In genomic region chr9:91560301-91560700, GRCh38 we compare ENCODE assay signal across 24 cellular contexts.
DNase-seq lines count a peak whose midpoint lies in the region; TF ChIP-seq lines count a peak whose summit lies in the region.
"Had no signal": no experiment of that assay in that cellular context is flagged by ENCODE, and none has a peak within 500 bp of the region (broad histone marks: within the 10 kb centered on the region; RNA-seq: fewer than 3 reads in every experiment).

No MANE protein-coding gene starts in this region.

- H3K4me3 Mint-ChIP-seq in mesothelial cell of epicardium, result no peak overlapping the region
- H3K4me3 Mint-ChIP-seq in activated naive CD4-positive, alpha-beta T cell treated with anti-CD3 and anti-CD28 coated beads, Interleukin-2, amount 10 ng/mL, durations not matched to agents 7 days and 5 days, result no peak overlapping the region
- H3K4me3 Mint-ChIP-seq: activated T-helper 1 cell treated with anti-CD3 and anti-CD28 coated beads, Interleukin-12 subunit alpha, Interleukin-12 subunit beta, Interleukin-2, Interleukin-4 antibody, amounts not matched to agents 30 ng/mL and 10 ng/mL and 1 ng/mL, durations not matched to agents 14 hours and 24 hours and 36 hours; memory B cell; naive thymus-derived CD4-positive, alpha-beta T cell had no signal

- intact Hi-C loops in tibial artery (cut with DNase I; ENCODE audit: low total_unique reads), result no loop called here

- H3K4me1 Mint-ChIP-seq in mesothelial cell of epicardium, result peaks cover 15% of the 10 kb centered on the region
- no peaks in the 10 kb centered on the region for H3K4me1 Mint-ChIP-seq in activated naive CD4-positive, alpha-beta T cell treated with anti-CD3 and anti-CD28 coated beads, Interleukin-2, amount 10 ng/mL, durations not matched to agents 7 days and 5 days
- H3K4me1 Mint-ChIP-seq: CD14-positive monocyte; memory B cell; naive thymus-derived CD4-positive, alpha-beta T cell had no signal

- H3K9ac ChIP-seq in adipocyte (ENCODE audit: low read length), result peak overlapping the region; percentile 63

- H3K4me3 ChIP-seq in adipocyte (ENCODE audit: low read length), result peak overlapping the region; percentile 7
- H3K4me3 ChIP-seq in fibroblast of the aortic adventitia (ENCODE audit: low read depth, low read length), result no peak overlapping the region
- no peak overlapping the region for H3K4me3 ChIP-seq in tibial artery
- H3K4me3 ChIP-seq: body of pancreas, right atrium auricular region, upper lobe of right lung had no signal

- peaks cover 3% of the 10 kb centered on the region for H3K9me3 Mint-ChIP-seq in mesothelial cell of epicardium
- H3K9me3 Mint-ChIP-seq in activated naive CD4-positive, alpha-beta T cell treated with anti-CD3 and anti-CD28 coated beads, Interleukin-2, amount 10 ng/mL, durations not matched to agents 7 days and 5 days, result no peaks in the 10 kb centered on the region
- H3K9me3 Mint-ChIP-seq: activated naive CD4-positive, alpha-beta T cell treated with anti-CD3 and anti-CD28 coated beads, Interleukin-2, amount 50 U/mL, for 72 hours; activated T-helper 1 cell treated with anti-CD3 and anti-CD28 coated beads, Interleukin-12 subunit alpha, Interleukin-12 subunit beta, Interleukin-2, Interleukin-4 antibody, amounts not matched to agents 30 ng/mL and 10 ng/mL and 1 ng/mL, durations not matched to agents 14 hours and 24 hours and 36 hours; memory B cell had no signal

- no peaks in the 10 kb centered on the region for H3K36me3 ChIP-seq in adipocyte (ENCODE audit: control insufficient read depth, insufficient read depth, low read length, severe bottlenecking)
- no peaks in the 10 kb centered on the region for H3K36me3 ChIP-seq in tibial artery
- H3K36me3 ChIP-seq: right atrium auricular region, upper lobe of right lung, WERI-Rb-1 had no signal

- no peaks in the 10 kb centered on the region for H3K36me3 Mint-ChIP-seq in mesothelial cell of epicardium
- H3K36me3 Mint-ChIP-seq in activated naive CD4-positive, alpha-beta T cell treated with anti-CD3 and anti-CD28 coated beads, Interleukin-2, amount 10 ng/mL, durations not matched to agents 7 days and 5 days, result no peaks in the 10 kb centered on the region
- H3K36me3 Mint-ChIP-seq: activated naive CD4-positive, alpha-beta T cell treated with anti-CD3 and anti-CD28 coated beads, Interleukin-2, amount 50 U/mL, for 72 hours; CD14-positive monocyte; memory B cell; naive thymus-derived CD4-positive, alpha-beta T cell had no signal

- H3K27me3 ChIP-seq in adipocyte (replicated peaks; ENCODE audit: control insufficient read depth, insufficient read depth, low read length) (no peaks in the 10 kb centered on the region), tibial artery (no peaks in the 10 kb centered on the region)
- H3K27me3 ChIP-seq: body of pancreas, right atrium auricular region had no signal

- in situ Hi-C loops in GM13976 (cut with MboI; ENCODE audit: low sequenced_read_pairs, unreplicated experiment), result no loop called here

- peak overlapping the region; percentile 92 for H3K27ac Mint-ChIP-seq in mesothelial cell of epicardium
- no peak overlapping the region for H3K27ac Mint-ChIP-seq in activated naive CD4-positive, alpha-beta T cell treated with anti-CD3 and anti-CD28 coated beads, Interleukin-2, amount 10 ng/mL, durations not matched to agents 7 days and 5 days
- H3K27ac Mint-ChIP-seq: activated naive CD4-positive, alpha-beta T cell treated with anti-CD3 and anti-CD28 coated beads, Interleukin-2, amount 50 U/mL, for 72 hours; activated T-helper 1 cell treated with anti-CD3 and anti-CD28 coated beads, Interleukin-12 subunit alpha, Interleukin-12 subunit beta, Interleukin-2, Interleukin-4 antibody, amounts not matched to agents 30 ng/mL and 10 ng/mL and 1 ng/mL, durations not matched to agents 14 hours and 24 hours and 36 hours; CD14-positive monocyte; memory B cell; naive thymus-derived CD4-positive, alpha-beta T cell had no signal

- TF ChIP-seq CTCF in fibroblast of the aortic adventitia (IDR thresholded peaks at IDR 0.05; ENCODE audit: insufficient read depth, low read length) (no peak), mesothelial cell of epicardium (IDR thresholded peaks at IDR 0.05; ENCODE audit: unreplicated experiment) (no peak), tibial artery (IDR thresholded peaks at IDR 0.05) (no peak), GM13976 (IDR thresholded peaks at IDR 0.05; ENCODE audit: borderline replicate concordance, control extremely low read depth, extremely low read depth, insufficient read depth, missing control alignments) (no peak)

- peak; percentile 86 for DNase-seq in EH (ENCODE audit: low read depth)
- peak; percentile 85 for DNase-seq in adipocyte (ENCODE audit: low read depth)
- DNase-seq in fibroblast of the aortic adventitia (ENCODE audit: low read depth), result peak; percentile 74
- DNase-seq in mesothelial cell of epicardium (ENCODE audit: low spot score in 2 of 2, unreplicated experiment in 2 of 2), result no peak
- DNase-seq in activated naive CD4-positive, alpha-beta T cell treated with anti-CD3 and anti-CD28 coated beads, Interleukin-2, amount 10 ng/mL, durations not matched to agents 7 days and 5 days, result no peak
- DNase-seq in epidermal melanocyte (ENCODE audit: insufficient read length, low spot score), result no peak
- no peak for DNase-seq in tibial artery
- no peak for DNase-seq in GM13976 (ENCODE audit: low spot score)
- DNase-seq: activated CD4-positive, alpha-beta T cell treated with anti-CD3 and anti-CD28 coated beads, Interleukin-2, amount 50 U/mL, for 1 hour; body of pancreas; MM.1S; naive thymus-derived CD4-positive, alpha-beta T cell; NCI-H1436; NCI-H2107; NCI-H524 treated with DMSO at 0.1 percent for 48 hours; occipital lobe; upper lobe of right lung; WERI-Rb-1 had no signal

- H3K9me3 ChIP-seq in adipocyte (ENCODE audit: control insufficient read depth, low read length) (no peaks in the 10 kb centered on the region), tibial artery (no peaks in the 10 kb centered on the region)
- H3K9me3 ChIP-seq: body of pancreas, right atrium auricular region, upper lobe of right lung had no signal

- CTCF ChIA-PET in activated naive CD4-positive, alpha-beta T cell treated with anti-CD3 and anti-CD28 coated beads, Interleukin-2, amount 10 ng/mL, durations not matched to agents 7 days and 5 days (lab: Charles Lee), result interaction anchor here (0.6 kb wide), 1 partner anchor 267 kb away, joined by 4 read pairs; no protein-coding TSS in a partner anchor

- H3K27ac ChIP-seq in tibial artery, result no peak overlapping the region
- H3K27ac ChIP-seq: body of pancreas, right atrium auricular region, RWPE1, upper lobe of right lung, WERI-Rb-1 had no signal

- H3K27me3 Mint-ChIP-seq in mesothelial cell of epicardium (ENCODE audit: low read depth), result no peaks in the 10 kb centered on the region
- H3K27me3 Mint-ChIP-seq in activated naive CD4-positive, alpha-beta T cell treated with anti-CD3 and anti-CD28 coated beads, Interleukin-2, amount 10 ng/mL, durations not matched to agents 7 days and 5 days, result peaks cover 19% of the 10 kb centered on the region

- H3K4me1 ChIP-seq in adipocyte (ENCODE audit: control insufficient read depth, insufficient read depth, low read length), result peaks cover 25% of the 10 kb centered on the region
- H3K4me1 ChIP-seq in tibial artery, result no peaks in the 10 kb centered on the region
- H3K4me1 ChIP-seq: body of pancreas, right atrium auricular region, upper lobe of right lung had no signal

Comparison
In these comparisons a context has a peak if more than half of its experiments do, and no peak if none do; other contexts are left out.
1. DNase-seq: peak in EH (single experiment), adipocyte (single experiment) and fibroblast of the aortic adventitia (single experiment); none in mesothelial cell of epicardium (0 of 2), activated naive CD4-positive, alpha-beta T cell treated with anti-CD3 and anti-CD28 coated beads, Interleukin-2, amount 10 ng/mL, durations not matched to agents 7 days and 5 days (single experiment), epidermal melanocyte (single experiment), tibial artery (0 of 2) and GM13976 (single experiment).